Comparison of ENCODE assay signal across 16 cellular contexts in the genomic region with DNA sequence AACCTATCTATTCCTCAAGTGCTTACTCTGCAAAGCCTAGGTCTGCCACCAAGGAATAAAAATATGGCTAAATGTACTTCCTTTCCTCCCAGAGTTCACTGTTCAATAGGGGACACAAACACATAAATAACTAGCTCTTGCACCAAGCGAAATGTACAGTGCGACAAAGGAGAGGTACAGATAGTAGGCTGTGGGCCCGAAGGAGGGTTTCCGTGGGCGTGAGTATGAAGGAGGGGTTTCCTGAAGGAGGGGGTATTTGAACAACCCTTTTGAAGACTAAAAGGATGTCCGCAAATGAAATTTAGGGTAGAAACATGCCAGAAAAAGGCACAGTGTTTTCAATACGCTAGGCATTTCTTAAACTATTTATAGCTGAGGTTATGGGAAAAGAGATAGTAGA.
DNase-seq lines count a peak whose midpoint lies in the region; ATAC-seq and TF ChIP-seq lines count a peak whose summit lies in the region.
"Had no signal": no experiment of that assay in that cellular context is flagged by ENCODE, and none has a peak within 500 bp of the region (broad histone marks: within the 10 kb centered on the region; RNA-seq: fewer than 3 reads in every experiment).

No MANE protein-coding gene starts in this region.

- ATAC-seq in T-helper 17 cell (no peak), HG03045 (IDR thresholded peaks at IDR 0.05; ENCODE audit: unreplicated experiment) (no peak)
- ATAC-seq: Right ventricle myocardium inferior had no signal

- peaks cover 5% of the 10 kb centered on the region for H3K36me3 Mint-ChIP-seq in T-helper 17 cell (ENCODE audit: low read depth)

- H3K4me3 ChIP-seq in mesodermal cell (ENCODE audit: extremely low read depth, insufficient read depth, low read length, poor library complexity, severe bottlenecking) (no peak overlapping the region), uterus (no peak overlapping the region)

- peak overlapping the region; percentile 1 for H3K27ac Mint-ChIP-seq in T-helper 17 cell

- H3K4me1 ChIP-seq in mesodermal cell (ENCODE audit: control insufficient read depth, insufficient read depth, low read length, poor library complexity, severe bottlenecking), result peaks cover 14% of the 10 kb centered on the region
- peaks cover 2 to 8% of the 10 kb centered on the region in 2 donors for H3K4me1 ChIP-seq in uterus

- H3K4me1 Mint-ChIP-seq in T-helper 17 cell, result peaks cover 45% of the 10 kb centered on the region

- 92 to 96% methylated on average over 5 to 7 of the region's 7 CpGs for WGBS in mesodermal cell (ENCODE audit: insufficient coverage in 2 of 2), 2 experiments

- no peak for TF ChIP-seq POLR2A in uterus (IDR thresholded peaks at IDR 0.05)

- H3K4me3 Mint-ChIP-seq in T-helper 17 cell, result no peak overlapping the region

- intact Hi-C loops in uterus (cut with DNase I; ENCODE audit: low total_unique reads), result no loop called here

- peak; percentile 21 for DNase-seq in stimulated activated CD4-positive, alpha-beta T cell treated with anti-CD3 and anti-CD28 coated beads, Interleukin-2, amount 100 ng/mL, for 4 hours (ENCODE audit: low read depth)
- DNase-seq in stimulated activated CD4-positive, alpha-beta T cell treated with anti-CD3 and anti-CD28 coated beads, Interleukin-2, amount 100 ng/mL, for 48 hours, result no peak
- no peak for DNase-seq in T-helper 17 cell
- no peak for DNase-seq in uterus
- DNase-seq in anterior cingulate cortex (lab: John Stamatoyannopoulos, UW), result no peak
- DNase-seq in SKM-1 (lab: John Stamatoyannopoulos, UW; ENCODE audit: unreplicated experiment), result no peak
- DNase-seq: activated CD4-positive, alpha-beta T cell treated with anti-CD3 and anti-CD28 coated beads for 1 hour; aorta; Karpas-422; NCI-H1436 treated with DMSO at 0.1 percent for 48 hours; NCI-H345 had no signal

- H3K9me3 ChIP-seq in T-helper 17 cell (ENCODE audit: control insufficient read depth, low read length, poor library complexity, severe bottlenecking) (no peaks in the 10 kb centered on the region), mesodermal cell (ENCODE audit: control insufficient read depth, low read length) (no peaks in the 10 kb centered on the region), uterus (no peaks in the 10 kb centered on the region)
- H3K9me3 ChIP-seq: neutrophil had no signal

- H3K27me3 Mint-ChIP-seq in T-helper 17 cell, result no peaks in the 10 kb centered on the region

- H3K36me3 ChIP-seq in mesodermal cell (ENCODE audit: control insufficient read depth, insufficient read depth, low read length), result no peaks in the 10 kb centered on the region
- no peaks in the 10 kb centered on the region for H3K36me3 ChIP-seq in uterus
- H3K36me3 ChIP-seq: neutrophil had no signal

- TF ChIP-seq CTCF in uterus (IDR thresholded peaks at IDR 0.05), result no peak

- H3K27me3 ChIP-seq in uterus, result no peaks in the 10 kb centered on the region
- H3K27me3 ChIP-seq: neutrophil had no signal

- H3K27ac ChIP-seq in mesodermal cell (ENCODE audit: low read depth, low read length, severe bottlenecking), result peak overlapping the region; percentile 62
- peak overlapping the region; percentile 57 to 76 for H3K27ac ChIP-seq in uterus
- H3K27ac ChIP-seq: epithelial cell of prostate, neutrophil had no signal
